Comparison of ENCODE assay signal across 8 cellular contexts in the genomic region with DNA sequence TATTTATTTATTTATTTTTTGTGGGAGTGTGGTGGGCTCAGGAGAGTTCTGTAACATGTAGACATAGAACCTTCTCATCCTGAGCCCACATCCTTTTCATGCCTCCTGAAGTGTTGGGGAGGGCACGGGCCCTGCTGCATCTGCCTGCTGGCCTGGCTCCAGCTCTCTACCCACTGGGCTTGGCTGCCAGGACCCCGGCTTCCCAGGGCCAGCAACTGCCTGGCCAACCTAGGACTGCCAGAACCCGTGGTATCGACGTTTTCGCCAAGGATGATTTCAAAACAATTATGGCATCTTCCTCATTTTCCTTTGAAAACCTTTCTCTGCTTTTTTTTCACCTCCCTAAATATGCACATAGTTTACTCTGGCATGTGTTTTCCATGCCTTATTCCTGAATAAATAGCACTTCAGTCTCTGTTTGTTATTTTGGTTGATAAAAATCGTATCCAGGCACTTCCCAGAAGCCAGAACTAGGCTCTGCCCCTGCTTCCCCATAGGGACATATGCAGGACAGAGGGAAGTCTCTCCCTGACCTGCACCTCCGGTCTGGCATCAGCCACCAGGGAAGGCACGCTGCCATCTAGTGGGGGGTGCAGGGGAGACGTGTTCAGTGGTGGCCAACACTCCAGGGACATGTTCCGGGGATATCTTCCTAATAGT. TPM values are rescaled to one million over a fixed set of nuclear protein-coding genes. Genes with fewer than 3 reads are reported as not detected.
DNase-seq lines count a peak whose midpoint lies in the region; ATAC-seq and FAIRE-seq lines count a peak whose summit lies in the region.

No MANE protein-coding gene starts in this region.

- ATAC-seq in GM18867 (IDR thresholded peaks at IDR 0.05; ENCODE audit: unreplicated experiment) (peak; percentile 62), GM18520 (IDR thresholded peaks at IDR 0.05; ENCODE audit: unreplicated experiment) (no peak), GM18870 (IDR thresholded peaks at IDR 0.05; ENCODE audit: unreplicated experiment) (no peak)

- DNase-seq in AG20443 (ENCODE audit: low spot score) (peak; percentile 67), NCI-H774 (lab: John Stamatoyannopoulos, UW) (peak; percentile 6), frontal cortex (ENCODE audit: low spot score in 2 of 2) (peak; percentile 60 to 65), posterior vena cava (ENCODE audit: low spot score) (peak; percentile 91)
- peak; percentile 54 for DNase-seq in activated T-cell treated with anti-CD3 and anti-CD28 coated beads, Interleukin-2, amount 50 U/mL, for 1 hour

- FAIRE-seq in frontal cortex (lab: Jason Lieb, UNC): no peak

- intact Hi-C loops in posterior vena cava (cut with DNase I): no loop called here

RNA-seq across cellular contexts. Expression of a gene that starts 31.0 kb away (rescaled TPM):
- total RNA-seq in frontal cortex (not detected), posterior vena cava (not detected)

Comparison
In these comparisons a context has a peak if more than half of its experiments do, and no peak if none do; other contexts are left out.
1. DNase-seq: peak in every context shown above with its lines; median percentile 91 in posterior vena cava; 67 in AG20443; 62 in frontal cortex; 54 in activated T-cell treated with anti-CD3 and anti-CD28 coated beads, Interleukin-2, amount 50 U/mL, for 1 hour; 6 in NCI-H774.